Comparison of ENCODE assay signal across 8 cellular contexts in the genomic region with DNA sequence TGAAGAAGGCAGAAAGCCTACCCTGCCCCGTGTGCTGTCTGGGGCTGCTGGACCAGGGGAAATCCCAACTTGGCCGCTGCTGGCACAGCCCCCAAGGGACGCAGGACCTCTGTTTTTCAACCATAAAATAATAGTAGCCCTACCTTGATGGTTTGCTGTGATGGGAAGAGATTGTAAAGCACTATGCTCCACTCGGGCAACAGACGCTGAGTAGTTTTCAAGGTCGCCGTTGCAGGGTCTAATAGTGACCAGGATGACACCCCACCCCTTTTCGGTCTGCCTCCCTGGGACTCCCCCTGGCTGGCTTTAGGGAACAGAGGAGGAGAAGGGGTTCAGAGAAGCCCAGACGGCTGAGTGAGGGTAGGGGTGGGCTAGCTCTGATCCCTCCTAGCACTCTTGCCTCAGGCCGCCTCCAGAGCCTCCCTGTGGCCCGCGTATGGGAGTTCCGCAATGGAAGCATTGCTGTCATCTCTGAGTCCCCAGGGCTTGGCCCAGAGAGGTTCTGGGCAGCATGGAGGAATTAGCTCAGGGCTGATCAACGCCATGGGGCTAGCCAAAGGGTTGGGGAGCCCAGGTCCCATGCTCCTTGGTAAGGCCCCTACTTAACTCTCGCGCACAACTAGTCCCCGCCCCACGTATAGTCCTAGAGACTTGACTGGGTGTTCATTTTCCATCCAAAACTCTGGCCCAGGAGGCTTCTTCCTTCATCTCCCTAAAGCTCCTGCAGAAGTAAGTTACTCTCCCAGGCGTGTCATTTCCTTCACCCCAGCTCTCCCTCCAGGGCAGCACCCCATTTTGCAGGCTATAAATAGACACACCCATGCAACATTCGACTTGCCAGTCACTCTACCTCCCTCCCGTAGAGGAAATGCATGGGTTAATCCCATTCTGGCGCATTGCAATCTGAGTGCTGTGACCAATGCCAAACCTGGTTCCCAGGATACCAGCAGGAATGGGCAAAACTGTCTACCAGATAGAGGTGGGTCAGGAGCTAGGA. TPM values are rescaled to one million over a fixed set of nuclear protein-coding genes. Genes with fewer than 3 reads are reported as not detected.
A peak's percentile ranks its signal among the peaks of the same experiment; 100 is the strongest.
DNase-seq lines count a peak whose midpoint lies in the region; ATAC-seq and TF ChIP-seq lines count a peak whose summit lies in the region.

No MANE protein-coding gene starts in this region.

- peak overlapping the region; percentile 74 for H3K4me3 ChIP-seq in WERI-Rb-1 (ENCODE audit: low read depth, low read length)
- H3K4me3 ChIP-seq in osteoblast (ENCODE audit: insufficient read depth, low read length), result peak overlapping the region; percentile 95

- H3K36me3 ChIP-seq in WERI-Rb-1 (peaks cover 12% of the 10 kb centered on the region), osteoblast (ENCODE audit: insufficient read depth, low read length) (peaks cover 21% of the 10 kb centered on the region)

- peak overlapping the region; percentile 90; the same call in 1 of the 2 replicates for H3K27ac ChIP-seq in WERI-Rb-1
- H3K27ac ChIP-seq in epithelial cell of prostate, result peak overlapping the region; percentile 51
- peak overlapping the region; percentile 76 for H3K27ac ChIP-seq in osteoblast (ENCODE audit: low read depth, low read length)

- peaks cover 34% of the 10 kb centered on the region for H3K79me2 ChIP-seq in osteoblast (ENCODE audit: insufficient read depth, low read length)

- TF ChIP-seq CTCF in WERI-Rb-1 (IDR thresholded peaks at IDR 0.05; ENCODE audit: low read depth, low read length) (no peak), osteoblast (IDR thresholded peaks at IDR 0.05; ENCODE audit: extremely low read depth, low read depth, low read length) (no peak)

- H3K27me3 ChIP-seq in WERI-Rb-1 (ENCODE audit: insufficient read depth, low read depth, severe bottlenecking), result no peaks in the 10 kb centered on the region
- H3K27me3 ChIP-seq in osteoblast (ENCODE audit: insufficient read depth, low read length), result no peaks in the 10 kb centered on the region

- H3K4me2 ChIP-seq in osteoblast (ENCODE audit: insufficient read depth, low read length), result peak overlapping the region; percentile 97

- no peaks in the 10 kb centered on the region for H3K9me3 ChIP-seq in WERI-Rb-1 (ENCODE audit: severe bottlenecking)
- no peaks in the 10 kb centered on the region for H3K9me3 ChIP-seq in osteoblast (ENCODE audit: low read depth, low read length)

- peaks cover 47% of the 10 kb centered on the region for H3K4me1 ChIP-seq in osteoblast (ENCODE audit: insufficient read depth, low read length)

- peaks cover 35% of the 10 kb centered on the region for H4K20me1 ChIP-seq in osteoblast (ENCODE audit: insufficient read depth, low read length)

- ATAC-seq in GM18517 (IDR thresholded peaks at IDR 0.05; ENCODE audit: unreplicated experiment), result peak; percentile 19
- peak; percentile 16 for ATAC-seq in HG02943 (IDR thresholded peaks at IDR 0.05; ENCODE audit: low read depth, unreplicated experiment)

- H2AFZ ChIP-seq in osteoblast (ENCODE audit: low read length), result peak overlapping the region; percentile 65

- DNase-seq in WERI-Rb-1 (no peak), epithelial cell of prostate (ENCODE audit: low read depth, low spot score) (no peak), osteoblast (ENCODE audit: insufficient read length, low spot score, missing footprints) (peak; percentile 67), 8988T (no peak), NCI-H2171 (lab: John Stamatoyannopoulos, UW) (no peak), NCI-H1105 treated with DMSO at 0.1 percent for 48 hours (lab: John Stamatoyannopoulos, UW) (no peak)

RNA-seq across cellular contexts. Expression of gene IRF1, which starts 1.1 kb away (rescaled TPM):
- 19.7 and 22.1 TPM in 2 replicates for total RNA-seq in osteoblast

RNA-seq across cellular contexts. Expression of gene IL5, which starts 51.7 kb away (rescaled TPM):
- total RNA-seq in osteoblast, result not detected in 2 replicates
